ENCODE assay signal across 9 cellular contexts in the genomic region with DNA sequence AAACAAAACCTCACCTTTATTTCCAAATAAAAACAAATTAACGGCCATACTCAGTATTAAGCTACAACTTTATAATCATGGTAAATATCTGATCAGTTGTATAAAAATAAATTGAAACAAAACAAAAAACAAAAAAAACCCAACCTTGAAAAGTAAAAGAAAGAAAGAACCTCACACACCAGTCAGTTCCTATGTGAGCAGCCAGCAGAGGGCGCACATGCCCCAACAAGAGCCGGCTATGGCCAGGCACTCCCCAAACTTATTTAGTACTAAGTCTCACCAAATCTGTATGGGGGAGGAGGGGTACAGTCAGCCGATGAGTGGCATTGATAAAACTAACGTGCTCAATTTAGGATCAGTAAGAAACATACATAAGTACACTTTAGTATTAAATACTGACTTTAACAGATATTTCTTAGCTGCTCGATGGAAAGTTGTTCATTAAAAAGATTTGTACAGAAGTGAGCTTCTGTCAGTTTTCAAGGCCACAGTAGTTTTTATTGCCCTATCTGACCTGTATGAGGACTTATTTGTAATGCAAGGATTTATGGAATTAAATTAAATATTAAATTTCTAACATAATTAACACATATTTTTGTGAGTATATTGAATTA.
DNase-seq lines count a peak whose midpoint lies in the region; TF ChIP-seq lines count a peak whose summit lies in the region.
"Had no signal": no experiment of that assay in that cellular context is flagged by ENCODE, and none has a peak within 500 bp of the region (broad histone marks: within the 10 kb centered on the region; RNA-seq: fewer than 3 reads in every experiment).

No MANE protein-coding gene starts in this region.

- H3K36me3 ChIP-seq in GM06990 (ENCODE audit: control insufficient read depth, insufficient read depth, low read length) (no peaks in the 10 kb centered on the region), cardiac muscle cell (no peaks in the 10 kb centered on the region)

- peaks cover 15% of the 10 kb centered on the region for H3K27me3 Mint-ChIP-seq in activated naive CD8-positive, alpha-beta T cell treated with anti-CD3 and anti-CD28 coated beads for 36 hours

- CTCF ChIA-PET in HEK293T (lab: Yijun Ruan, JAX) = interaction anchor here (0.6 to 1.2 kb wide), 5 partner anchors 29 to 443 kb away, joined by 3 read pairs; no protein-coding TSS in a partner anchor

- H3K27me3 ChIP-seq in GM06990 (replicated peaks; ENCODE audit: control insufficient read depth, insufficient read depth, low read length) = no peaks in the 10 kb centered on the region
- no peaks in the 10 kb centered on the region for H3K27me3 ChIP-seq in cardiac muscle cell

- no peaks in the 10 kb centered on the region for H3K9me3 Mint-ChIP-seq in activated naive CD8-positive, alpha-beta T cell treated with anti-CD3 and anti-CD28 coated beads for 36 hours
- H3K9me3 Mint-ChIP-seq: stimulated activated naive CD8-positive, alpha-beta T cell treated with anti-CD3 and anti-CD28 coated beads, Interleukin-15, Interleukin-2, amounts not matched to agents 100 ng/mL and 50 ng/mL, for 24 hours had no signal

- no peaks in the 10 kb centered on the region for H3K9me3 ChIP-seq in cardiac muscle cell (ENCODE audit: low read depth)

- no peak overlapping the region for H3K27ac Mint-ChIP-seq in activated naive CD8-positive, alpha-beta T cell treated with anti-CD3 and anti-CD28 coated beads for 36 hours
- H3K27ac Mint-ChIP-seq: stimulated activated naive CD8-positive, alpha-beta T cell treated with anti-CD3 and anti-CD28 coated beads, Interleukin-15, Interleukin-2, amounts not matched to agents 100 ng/mL and 50 ng/mL, for 24 hours had no signal

- H3K36me3 Mint-ChIP-seq in activated naive CD8-positive, alpha-beta T cell treated with anti-CD3 and anti-CD28 coated beads for 36 hours = no peaks in the 10 kb centered on the region

- H3K4me1 Mint-ChIP-seq in activated naive CD8-positive, alpha-beta T cell treated with anti-CD3 and anti-CD28 coated beads for 36 hours = peaks cover 4% of the 10 kb centered on the region

- DNase-seq in GM06990 (ENCODE audit: extremely low read depth, insufficient read length) (peak; percentile 16), HEK293T (ENCODE audit: extremely low spot score) (peak; percentile 48), MV-4-11 (lab: John Stamatoyannopoulos, UW) (peak; percentile 56), SKM-1 (lab: John Stamatoyannopoulos, UW; ENCODE audit: unreplicated experiment) (peak; percentile 25), cardiac muscle cell (ENCODE audit: low read depth in 1 of 2, low spot score in 1 of 2) (peak; percentile 88 to 92), retina (peak; percentile 68), NCI-H226 (no peak)
- peak; percentile 67 for DNase-seq in activated naive CD8-positive, alpha-beta T cell treated with anti-CD3 and anti-CD28 coated beads for 36 hours

- no peak overlapping the region for H3K27ac ChIP-seq in cardiac muscle cell

- H3K4me1 ChIP-seq in cardiac muscle cell (ENCODE audit: low read depth) = peaks cover 6% of the 10 kb centered on the region

- H3K4me3 ChIP-seq in GM06990 (replicated peaks; ENCODE audit: low read depth, low read length) (no peak overlapping the region), cardiac muscle cell (no peak overlapping the region)

- POLR2A ChIA-PET in HEK293T (lab: Yijun Ruan, JAX) = no interaction called here

- no peak overlapping the region for H3K4me3 Mint-ChIP-seq in activated naive CD8-positive, alpha-beta T cell treated with anti-CD3 and anti-CD28 coated beads for 36 hours
- H3K4me3 Mint-ChIP-seq: stimulated activated naive CD8-positive, alpha-beta T cell treated with anti-CD3 and anti-CD28 coated beads, Interleukin-15, Interleukin-2, amounts not matched to agents 100 ng/mL and 50 ng/mL, for 24 hours had no signal

- TF ChIP-seq CTCF in GM06990 (IDR thresholded peaks at IDR 0.05; ENCODE audit: insufficient read depth, low read length, poor library complexity, severe bottlenecking) (peak; percentile 91), cardiac muscle cell (IDR thresholded peaks at IDR 0.05; ENCODE audit: low read depth, low read length) (peak; percentile 90)

TF ChIP-seq in HEK293T, 16 proteins besides CTCF, POLR2A, EP300 and RAD21:
- TF ChIP-seq HDGF (IDR thresholded peaks at IDR 0.05; ENCODE audit: borderline replicate concordance) (no peak), SP1 (IDR thresholded peaks at IDR 0.05) (no peak), TARDBP (IDR thresholded peaks at IDR 0.05) (no peak), SUZ12 (IDR thresholded peaks at IDR 0.05) (no peak), ZNF384 (IDR thresholded peaks at IDR 0.05) (no peak), FOXA1 (IDR thresholded peaks at IDR 0.05) (no peak)
